ENCODE assay signal across 2 cellular contexts in genomic region chr11:69355959-69356702, GRCh38.
TF ChIP-seq lines count a peak whose summit lies in the region.

No MANE protein-coding gene starts in this region.

TF ChIP-seq in IMR-90, 13 proteins besides CTCF, POLR2A, EP300 and RAD21 (continued from another document):
- no peak for TF ChIP-seq RCOR1 (IDR thresholded peaks at IDR 0.05; ENCODE audit: insufficient replicate concordance, low read length)
- TF ChIP-seq MXI1 (IDR thresholded peaks at IDR 0.05; ENCODE audit: borderline replicate concordance, low read depth, low read length), result no peak
- TF ChIP-seq CEBPB (IDR thresholded peaks at IDR 0.05; ENCODE audit: low read depth, low read length), result no peak
- TF ChIP-seq FOS (IDR thresholded peaks at IDR 0.05; ENCODE audit: low read depth, low read length), result no peak
- no peak for TF ChIP-seq USF2 (IDR thresholded peaks at IDR 0.05; ENCODE audit: low read depth, low read length)
- no peak for TF ChIP-seq SMC3 (IDR thresholded peaks at IDR 0.05; ENCODE audit: low read depth, low read length)
- TF ChIP-seq MAZ (IDR thresholded peaks at IDR 0.05; ENCODE audit: borderline replicate concordance, low read depth, low read length), result no peak
- no peak for TF ChIP-seq ELK1 (IDR thresholded peaks at IDR 0.05; ENCODE audit: borderline replicate concordance, low read depth, low read length)
- no peak for TF ChIP-seq NFE2L2 (IDR thresholded peaks at IDR 0.05; ENCODE audit: low read depth, low read length)

TF ChIP-seq in K562, 482 proteins besides CTCF, POLR2A, EP300 and RAD21 (continued from another document and continues in another):
- TF ChIP-seq MGA (IDR thresholded peaks at IDR 0.05) (peak; percentile 46; the same call in 1 of the 2 replicates), MYBL2 (IDR thresholded peaks at IDR 0.05; ENCODE audit: low read depth) (no peak), MYBL2 (CRISPR knock-in tag; IDR thresholded peaks at IDR 0.05; ENCODE audit: borderline replicate concordance) (no peak), VEZF1 (CRISPR knock-in tag; IDR thresholded peaks at IDR 0.05) (no peak), RBM39 (optimal IDR thresholded peaks at IDR 0.05; ENCODE audit: low read depth, low read length) (no peak), ZNF583 (CRISPR knock-in tag; IDR thresholded peaks at IDR 0.05) (no peak), FOXK2 (conservative IDR thresholded peaks at IDR 0.05 in 1 of 2, IDR thresholded peaks at IDR 0.05 in 1 of 2; ENCODE audit: low read depth in 2 of 2) (no peak), HINFP (tag; conservative IDR thresholded peaks at IDR 0.05; ENCODE audit: low read depth) (no peak), TEAD4 (IDR thresholded peaks at IDR 0.05; ENCODE audit: low read length) (no peak), TEAD4 (CRISPR knock-in tag; IDR thresholded peaks at IDR 0.05; ENCODE audit: borderline replicate concordance) (no peak), FOS (IDR thresholded peaks at IDR 0.05; ENCODE audit: extremely low read depth, insufficient read length) (no peak), ZNF780A (CRISPR knock-in tag; IDR thresholded peaks at IDR 0.05) (no peak), HCFC1 (IDR thresholded peaks at IDR 0.05; ENCODE audit: low read depth, low read length) (no peak), KDM1A (IDR thresholded peaks at IDR 0.05) (peak in 1 of 2 experiments; percentile 67; a peak in 2 of 4 replicates), TAF15 (IDR thresholded peaks at IDR 0.05; ENCODE audit: low read depth, low read length) (no peak), HSF4 (CRISPR knock-in tag; IDR thresholded peaks at IDR 0.05; ENCODE audit: borderline replicate concordance) (no peak), PHB2 (IDR thresholded peaks at IDR 0.05; ENCODE audit: low read depth) (no peak), ELF2 (CRISPR knock-in tag; IDR thresholded peaks at IDR 0.05) (no peak), DPF2 (IDR thresholded peaks at IDR 0.05) (no peak), ZNF512 (tag; IDR thresholded peaks at IDR 0.05) (peak; percentile 58), PBX2 (CRISPR knock-in tag; IDR thresholded peaks at IDR 0.05; ENCODE audit: low read depth) (no peak), PBX2 (tag; conservative IDR thresholded peaks at IDR 0.05; ENCODE audit: low read depth) (no peak), IRF2 (CRISPR knock-in tag; IDR thresholded peaks at IDR 0.05) (no peak), TCF15 (CRISPR knock-in tag; IDR thresholded peaks at IDR 0.05) (no peak), BACH1 (tag; IDR thresholded peaks at IDR 0.05) (no peak), ZBTB2 (IDR thresholded peaks at IDR 0.05) (peak; percentile 28; the same call in 1 of the 2 replicates), PRPF4 (IDR thresholded peaks at IDR 0.05; ENCODE audit: insufficient read depth, low read depth, low read length, poor library complexity, severe bottlenecking) (no peak), ZNF431 (CRISPR knock-in tag; IDR thresholded peaks at IDR 0.05) (no peak), RHOXF2B (CRISPR knock-in tag; conservative IDR thresholded peaks at IDR 0.05) (no peak), SIN3A (IDR thresholded peaks at IDR 0.05; ENCODE audit: borderline replicate concordance in 2 of 2, control insufficient read depth in 1 of 2, low read depth in 2 of 2, low read length in 2 of 2) (no peak), MBD1 (CRISPR knock-in tag; IDR thresholded peaks at IDR 0.05) (no peak)
